In the genomic region with DNA sequence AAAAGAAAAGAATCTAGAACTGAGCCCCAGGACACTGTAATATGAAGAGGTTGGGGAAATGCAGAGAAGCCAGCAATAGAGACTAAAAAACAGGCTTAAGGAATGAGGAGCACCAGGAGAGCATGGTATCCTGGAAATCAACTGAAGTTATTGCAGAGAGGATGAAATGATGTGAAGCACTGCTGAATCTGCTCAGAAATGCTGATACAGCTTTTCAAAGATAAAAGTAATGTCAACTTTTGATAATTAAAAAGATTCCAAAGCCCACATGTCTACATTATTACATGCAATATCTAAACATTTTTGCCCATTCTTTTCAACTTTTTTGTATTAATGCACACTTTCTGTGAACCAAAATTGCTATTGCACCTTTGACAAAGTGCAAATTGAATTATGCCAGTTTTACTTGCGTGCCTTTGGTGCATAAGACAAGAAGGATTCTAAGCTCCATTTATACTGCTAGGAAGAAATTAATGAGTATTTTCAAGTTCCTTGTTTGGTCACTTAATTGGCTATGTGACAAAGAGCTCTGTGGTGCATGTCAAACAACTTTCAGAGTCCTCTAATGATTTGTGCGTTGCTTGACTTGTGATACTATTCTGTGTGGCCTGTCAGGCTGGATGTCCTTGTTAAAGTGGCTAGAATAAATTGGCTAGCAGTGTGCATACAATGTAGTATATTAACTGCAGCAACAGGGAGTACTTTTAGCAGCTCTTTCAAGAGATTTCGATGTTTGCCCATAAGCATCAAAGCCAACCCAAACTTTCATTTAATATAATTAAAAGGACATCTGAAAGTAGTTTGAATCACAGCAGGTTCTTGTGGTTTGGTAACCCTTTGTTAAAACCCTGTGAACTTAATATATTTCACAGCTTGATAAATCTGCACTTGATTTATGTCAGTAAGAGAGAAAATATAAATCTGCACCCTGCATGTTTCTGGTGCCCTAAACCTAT, we compare ENCODE assay signal across 15 cellular contexts.
A peak's percentile ranks its signal among the peaks of the same experiment; 100 is the strongest.
DNase-seq lines count a peak whose midpoint lies in the region; ATAC-seq, FAIRE-seq and TF ChIP-seq lines count a peak whose summit lies in the region.
"Had no signal": no experiment of that assay in that cellular context is flagged by ENCODE, and none has a peak within 500 bp of the region (broad histone marks: within the 10 kb centered on the region; RNA-seq: fewer than 3 reads in every experiment).

No MANE protein-coding gene starts in this region.

- no peak overlapping the region for H2BK20ac ChIP-seq in IMR-90 (ENCODE audit: low read depth, low read length)

- H3K14ac ChIP-seq in IMR-90 (replicated peaks; ENCODE audit: low read depth, low read length) = no peak overlapping the region

- in situ Hi-C loops in IMR-90 (cut with MboI; ENCODE audit: low sequenced_read_pairs) = no loop called here

- no peaks in the 10 kb centered on the region for H3K36me3 Mint-ChIP-seq in glutamatergic neuron (ENCODE audit: unreplicated experiment)
- H3K36me3 Mint-ChIP-seq in activated naive CD4-positive, alpha-beta T cell treated with anti-CD3 and anti-CD28 coated beads for 36 hours (ENCODE audit: low read depth) = no peaks in the 10 kb centered on the region

- no peak overlapping the region for H2BK5ac ChIP-seq in IMR-90 (ENCODE audit: low read depth, low read length, poor library complexity, severe bottlenecking)

- no peak overlapping the region for H3K18ac ChIP-seq in IMR-90 (ENCODE audit: low read depth, low read length)

- H4K5ac ChIP-seq in IMR-90 (ENCODE audit: low read depth, low read length) = no peak overlapping the region

- H3K9ac ChIP-seq in IMR-90 (ENCODE audit: low read depth, low read length) = no peak overlapping the region

- BruUV-seq in IMR-90 (replicated peaks; lab: Mats Ljungman, UMichigan) = no TSS peak

- ATAC-seq in A549 (no peak), IMR-90 (ENCODE audit: low read depth) (no peak)
- ATAC-seq: PC-3 had no signal

- H3K79me1 ChIP-seq in IMR-90 (ENCODE audit: low read depth in 1 of 2, low read length in 2 of 2) = no peaks in the 10 kb centered on the region

- no peak overlapping the region for H3K4ac ChIP-seq in IMR-90 (ENCODE audit: low read depth, low read length)

- H4K91ac ChIP-seq in IMR-90 (ENCODE audit: insufficient read depth, low read depth, low read length) = no peak overlapping the region

- no peak overlapping the region for H4K8ac ChIP-seq in IMR-90 (ENCODE audit: low read depth in 2 of 2, low read length in 2 of 2)

- CTCF ChIA-PET in A549 (lab: Yijun Ruan, JAX) = no interaction called here
- CTCF ChIA-PET in IMR-90 (lab: Yijun Ruan, JAX) = no interaction called here
- CTCF ChIA-PET in activated naive CD4-positive, alpha-beta T cell treated with anti-CD3 and anti-CD28 coated beads for 36 hours (lab: Charles Lee) = no interaction called here

- FAIRE-seq in A549 (lab: Jason Lieb, UNC) = no peak

- H3K4me1 Mint-ChIP-seq in glutamatergic neuron (ENCODE audit: low read depth, unreplicated experiment) = peaks cover 7% of the 10 kb centered on the region
- no peaks in the 10 kb centered on the region for H3K4me1 Mint-ChIP-seq in activated naive CD4-positive, alpha-beta T cell treated with anti-CD3 and anti-CD28 coated beads for 36 hours (ENCODE audit: low read depth)

- 14% methylated on average over 3 of the region's 3 CpGs for WGBS in A549 (ENCODE audit: missing lambda C conversion rate)
- WGBS in IMR-90 (ENCODE audit: extremely low coverage in 2 of 2, insufficient read length in 1 of 2), 2 experiments = no CpG with 5 or more reads among the region's 3 CpGs

- no peak overlapping the region for H2BK120ac ChIP-seq in IMR-90 (ENCODE audit: low read depth, low read length)

- no peaks in the 10 kb centered on the region for H3K4me1 ChIP-seq in A549
- no peaks in the 10 kb centered on the region for H3K4me1 ChIP-seq in IMR-90 (ENCODE audit: control insufficient read depth, insufficient read depth, low read length)

- dilution Hi-C loops in IMR-90 (cut with HindIII; ENCODE audit: low sequenced_read_pairs, unreplicated experiment) = no loop called here

- POLR2A ChIA-PET in A549 (lab: Yijun Ruan, JAX) = no interaction called here
- POLR2A ChIA-PET in IMR-90 (lab: Charles Lee; ENCODE audit: unreplicated experiment) = no interaction called here

- no peaks in the 10 kb centered on the region for H3K9me3 ChIP-seq in A549
- no peaks in the 10 kb centered on the region for H3K9me3 ChIP-seq in IMR-90 (ENCODE audit: control insufficient read depth, insufficient read depth, low read length)

- H2AK5ac ChIP-seq in IMR-90 (ENCODE audit: low read depth, low read length) = no peak overlapping the region

- TF ChIP-seq POLR2A in A549 (IDR thresholded peaks at IDR 0.05; ENCODE audit: low read length) (no peak), IMR-90 (IDR thresholded peaks at IDR 0.05; ENCODE audit: low read depth, low read length) (no peak)

- H2BK15ac ChIP-seq in IMR-90 (ENCODE audit: low read depth, low read length) = no peak overlapping the region

- H3K36me3 ChIP-seq in IMR-90 (ENCODE audit: control insufficient read depth, insufficient read depth, low read length) = no peaks in the 10 kb centered on the region

- no peak overlapping the region for H3K56ac ChIP-seq in IMR-90 (ENCODE audit: extremely low read depth, insufficient read depth, low read length)

- H3K9me1 ChIP-seq in IMR-90 (ENCODE audit: insufficient read depth, low read length) = no peaks in the 10 kb centered on the region

- H3K27ac Mint-ChIP-seq in glutamatergic neuron (ENCODE audit: unreplicated experiment) = peak overlapping the region; percentile 65
- H3K27ac Mint-ChIP-seq in activated naive CD4-positive, alpha-beta T cell treated with anti-CD3 and anti-CD28 coated beads for 36 hours = no peak overlapping the region
- H3K27ac Mint-ChIP-seq: CD4-positive, alpha-beta T cell had no signal

- H3K27ac ChIP-seq in A549 = no peak overlapping the region
- H3K27ac ChIP-seq in IMR-90 (ENCODE audit: insufficient read depth, low read length) = no peak overlapping the region

- H3K4me3 ChIP-seq in A549 (no peak overlapping the region), IMR-90 (ENCODE audit: insufficient read depth, low read depth, low read length) (no peak overlapping the region)

- no peaks in the 10 kb centered on the region for H3K27me3 Mint-ChIP-seq in glutamatergic neuron (ENCODE audit: unreplicated experiment)
- no peaks in the 10 kb centered on the region for H3K27me3 Mint-ChIP-seq in activated naive CD4-positive, alpha-beta T cell treated with anti-CD3 and anti-CD28 coated beads for 36 hours (ENCODE audit: low read depth)
- H3K27me3 Mint-ChIP-seq: CD4-positive, alpha-beta T cell had no signal

- TF ChIP-seq RAD21 in A549 (conservative IDR thresholded peaks at IDR 0.05 in 1 of 2, IDR thresholded peaks at IDR 0.05 in 1 of 2) (no peak), IMR-90 (IDR thresholded peaks at IDR 0.05; ENCODE audit: low read length) (no peak)

- TF ChIP-seq EP300 in A549 (IDR thresholded peaks at IDR 0.05) = no peak

- no peak for TF ChIP-seq CTCF in A549 (IDR thresholded peaks at IDR 0.05)
- TF ChIP-seq CTCF in IMR-90 (conservative IDR thresholded peaks at IDR 0.05; ENCODE audit: low read depth, low read length) = no peak
- no peak for TF ChIP-seq CTCF in glutamatergic neuron (IDR thresholded peaks at IDR 0.05; ENCODE audit: partially characterized antibody, unreplicated experiment)

- H3K4me3 Mint-ChIP-seq in glutamatergic neuron (ENCODE audit: unreplicated experiment) = no peak overlapping the region
- no peak overlapping the region for H3K4me3 Mint-ChIP-seq in activated naive CD4-positive, alpha-beta T cell treated with anti-CD3 and anti-CD28 coated beads for 36 hours
- H3K4me3 Mint-ChIP-seq: CD4-positive, alpha-beta T cell had no signal

- intact Hi-C loops in IMR-90 (cut with micrococcal nuclease) = no loop called here
- intact Hi-C loops in activated naive CD4-positive, alpha-beta T cell treated with anti-CD3 and anti-CD28 coated beads for 36 hours (cut with micrococcal nuclease) = no loop called here

- DNase-seq in A549 (ENCODE audit: low read depth in 1 of 2, low spot score in 1 of 2) = no peak
- no peak for DNase-seq in IMR-90
- DNase-seq in NCI-H748 (lab: John Stamatoyannopoulos, UW; ENCODE audit: unreplicated experiment) = peak; percentile 79
- no peak for DNase-seq in glutamatergic neuron
- DNase-seq in OCI-M2 (lab: John Stamatoyannopoulos, UW; ENCODE audit: unreplicated experiment) = no peak
- DNase-seq in RKO (ENCODE audit: low spot score) = no peak
- no peak for DNase-seq in activated naive CD4-positive, alpha-beta T cell treated with anti-CD3 and anti-CD28 coated beads for 36 hours
- DNase-seq in stimulated activated CD4-positive, alpha-beta T cell treated with anti-CD3 and anti-CD28 coated beads, Interleukin-4, amount 100 ng/mL, for 24 hours = no peak
- DNase-seq: AML-193; CD4-positive, alpha-beta T cell; DND-41; GDM1; NCI-H1694; NCI-H524; PC-3 had no signal

- no peaks in the 10 kb centered on the region for H4K20me1 ChIP-seq in IMR-90 (ENCODE audit: insufficient read depth, low read length)

- H3K9me3 Mint-ChIP-seq in glutamatergic neuron (ENCODE audit: unreplicated experiment) = no peaks in the 10 kb centered on the region
- peaks cover 2% of the 10 kb centered on the region for H3K9me3 Mint-ChIP-seq in activated naive CD4-positive, alpha-beta T cell treated with anti-CD3 and anti-CD28 coated beads for 36 hours

- no peak overlapping the region for H2AK9ac ChIP-seq in IMR-90 (replicated peaks; ENCODE audit: low read depth, low read length, poor library complexity)

- no peak overlapping the region for H3K23ac ChIP-seq in IMR-90 (ENCODE audit: low read depth, low read length)

- H3K27me3 ChIP-seq in IMR-90 (ENCODE audit: control insufficient read depth, insufficient read depth, low read length) = no peaks in the 10 kb centered on the region

- no peak overlapping the region for H3K4me2 ChIP-seq in A549
- H3K4me2 ChIP-seq in IMR-90 (ENCODE audit: low read depth, low read length) = no peak overlapping the region

- no peak overlapping the region for H2AFZ ChIP-seq in IMR-90 (replicated peaks; ENCODE audit: low read length, poor library complexity)

TF ChIP-seq in IMR-90, 13 proteins besides CTCF, POLR2A, EP300 and RAD21:
- TF ChIP-seq MAFK (IDR thresholded peaks at IDR 0.05; ENCODE audit: low read depth, low read length) (peak; percentile 68), BHLHE40 (IDR thresholded peaks at IDR 0.05; ENCODE audit: low read depth, low read length) (no peak)
